ENCODE assay signal across 8 cellular contexts in genomic region chr1:116418091-116418830, GRCh38. TPM values are rescaled to one million over a fixed set of nuclear protein-coding genes. Genes with fewer than 3 reads are reported as not detected.
DNase-seq lines count a peak whose midpoint lies in the region; ATAC-seq, FAIRE-seq and TF ChIP-seq lines count a peak whose summit lies in the region.

No MANE protein-coding gene starts in this region.

- no peak for FAIRE-seq in frontal cortex (lab: Jason Lieb, UNC)

- H3K4me1 ChIP-seq in DND-41 (ENCODE audit: insufficient read depth, low read length) (peaks cover 31% of the 10 kb centered on the region), KMS-11 (ENCODE audit: low read depth, poor library complexity, severe bottlenecking) (peaks cover 35% of the 10 kb centered on the region), RWPE2 (ENCODE audit: insufficient read depth, poor library complexity, severe bottlenecking) (peaks cover 4% of the 10 kb centered on the region), neuronal stem cell (ENCODE audit: control insufficient read depth in 2 of 2, insufficient read depth in 1 of 2, low read depth in 1 of 2, low read length in 2 of 2) (peaks cover 5 to 7% of the 10 kb centered on the region in 2 donors), subcutaneous abdominal adipose tissue (ENCODE audit: control insufficient read depth in 5 of 5, insufficient read depth in 5 of 5, low read length in 5 of 5) (peaks cover 3 to 18% (median 17%) of the 10 kb centered on the region in 5 donors)

- peaks cover 7% of the 10 kb centered on the region for H3K27me3 ChIP-seq in DND-41 (ENCODE audit: insufficient read depth, low read length, poor library complexity)
- H3K27me3 ChIP-seq in KMS-11 (ENCODE audit: insufficient read depth, low read depth), result no peaks in the 10 kb centered on the region
- no peaks in the 10 kb centered on the region for H3K27me3 ChIP-seq in RWPE2 (ENCODE audit: insufficient read depth, poor library complexity, severe bottlenecking)
- H3K27me3 ChIP-seq in neuronal stem cell (ENCODE audit: control insufficient read depth in 3 of 3, insufficient read depth in 3 of 3, low read depth in 1 of 3, low read length in 3 of 3), result peaks cover 0 to 19% (median 0%) of the 10 kb centered on the region in 3 experiments
- H3K27me3 ChIP-seq in subcutaneous abdominal adipose tissue (ENCODE audit: control insufficient read depth in 5 of 5, insufficient read depth in 4 of 5, low read length in 5 of 5), result no peaks in the 10 kb centered on the region

- H3K18ac ChIP-seq in neuronal stem cell (ENCODE audit: low read length), result peak overlapping the region; percentile 89

- peak overlapping the region; percentile 37 for H2BK120ac ChIP-seq in neuronal stem cell (ENCODE audit: low read depth, low read length)

- H2AFZ ChIP-seq in DND-41 (ENCODE audit: low read depth, low read length) (peak overlapping the region; percentile 85), KMS-11 (ENCODE audit: low read depth) (peak overlapping the region; percentile 87), neuronal stem cell (ENCODE audit: low read length) (peak overlapping the region; percentile 94)

- peaks cover 1% of the 10 kb centered on the region for H3K79me1 ChIP-seq in neuronal stem cell (ENCODE audit: low read depth, low read length)

- peak overlapping the region; percentile 56 for H2BK5ac ChIP-seq in neuronal stem cell (ENCODE audit: low read length)

- H3K9ac ChIP-seq in DND-41 (ENCODE audit: low read depth, low read length) (peak overlapping the region; percentile 77), KMS-11 (peak overlapping the region; percentile 75; the same call in 1 of the 2 replicates), neuronal stem cell (ENCODE audit: low read depth, low read length, poor library complexity) (peak overlapping the region; percentile 93), subcutaneous abdominal adipose tissue (ENCODE audit: low read length in 5 of 5) (peak overlapping the region; percentile 70 to 96 (median 91))

- peak overlapping the region; percentile 38 for H2BK15ac ChIP-seq in neuronal stem cell (ENCODE audit: low read length)

- peaks cover 5% of the 10 kb centered on the region; the same call in 1 of the 2 replicates for H3K79me2 ChIP-seq in DND-41 (ENCODE audit: insufficient read depth, low read length)
- 0 out of 2 replicates have a peak, but pooled peaks cover 5% of the 10 kb centered on the region for H3K79me2 ChIP-seq in KMS-11 (ENCODE audit: insufficient read depth, low read depth)

- H3K23ac ChIP-seq in neuronal stem cell (ENCODE audit: low read depth, low read length, poor library complexity), result peak overlapping the region; percentile 51

- no peak overlapping the region for H4K8ac ChIP-seq in neuronal stem cell (ENCODE audit: low read depth, low read length)

- no CpG with 5 or more reads among the region's 48 CpGs for WGBS in neuronal stem cell (ENCODE audit: extremely low coverage in 2 of 2, insufficient read length in 2 of 2, insufficient replicate concordance in 1 of 2), 2 donors

- H4K20me1 ChIP-seq in DND-41 (ENCODE audit: insufficient read depth, low read length) (no peaks in the 10 kb centered on the region), KMS-11 (ENCODE audit: insufficient read depth) (no peaks in the 10 kb centered on the region)

- no peak overlapping the region for H2BK12ac ChIP-seq in neuronal stem cell (ENCODE audit: low read length)

- H3K4me3 ChIP-seq in DND-41 (ENCODE audit: low read depth in 1 of 2, low read length in 2 of 2) (peak overlapping the region; percentile 45 to 67), KMS-11 (IDR thresholded peaks at IDR 0.05; ENCODE audit: insufficient read depth, low read depth, low read length) (no peak overlapping the region), RWPE2 (ENCODE audit: severe bottlenecking) (peak overlapping the region; percentile 73), neuronal stem cell (ENCODE audit: low read length in 2 of 2) (peak overlapping the region; percentile 81 to 83), subcutaneous abdominal adipose tissue (ENCODE audit: low read depth in 1 of 5, low read length in 5 of 5) (peak overlapping the region; percentile 97 to 99 (median 98))

- TF ChIP-seq CTCF in DND-41 (IDR thresholded peaks at IDR 0.05; ENCODE audit: borderline replicate concordance, extremely low read depth, low read length, poor library complexity, severe bottlenecking), result no peak
- no peak for TF ChIP-seq CTCF in KMS-11 (conservative IDR thresholded peaks at IDR 0.05; ENCODE audit: low read depth, low read length)
- no peak for TF ChIP-seq CTCF in RWPE2 (IDR thresholded peaks at IDR 0.05; ENCODE audit: poor library complexity, severe bottlenecking)

- H3K9me3 ChIP-seq in DND-41 (ENCODE audit: insufficient read depth, low read length, severe bottlenecking) (no peaks in the 10 kb centered on the region), RWPE2 (ENCODE audit: severe bottlenecking) (no peaks in the 10 kb centered on the region), neuronal stem cell (replicated peaks in 1 of 2; ENCODE audit: control insufficient read depth in 2 of 2, insufficient read depth in 1 of 2, low read depth in 1 of 2, low read length in 2 of 2) (no peaks in the 10 kb centered on the region), subcutaneous abdominal adipose tissue (ENCODE audit: control insufficient read depth in 5 of 5, low read length in 5 of 5) (no peaks in the 10 kb centered on the region)

- ATAC-seq in DND-41 (ENCODE audit: insufficient read depth, low read depth) (peak; percentile 96), GM21723 (IDR thresholded peaks at IDR 0.05; ENCODE audit: unreplicated experiment) (peak; percentile 86), RWPE2 (ENCODE audit: low read depth) (peak; percentile 86)

- H3K14ac ChIP-seq in neuronal stem cell (ENCODE audit: low read length), result peak overlapping the region; percentile 78

- H2AK5ac ChIP-seq in neuronal stem cell (ENCODE audit: low read depth, low read length), result peak overlapping the region; percentile 56

- peak overlapping the region; percentile 56 for H3K4ac ChIP-seq in neuronal stem cell (ENCODE audit: low read length)

- H3K36me3 ChIP-seq in DND-41 (ENCODE audit: insufficient read depth, low read length) (no peaks in the 10 kb centered on the region), KMS-11 (ENCODE audit: insufficient read depth) (no peaks in the 10 kb centered on the region), RWPE2 (ENCODE audit: low read depth) (no peaks in the 10 kb centered on the region), neuronal stem cell (replicated peaks in 1 of 2; ENCODE audit: control insufficient read depth in 2 of 2, insufficient read depth in 2 of 2, low read length in 2 of 2) (no peaks in the 10 kb centered on the region), subcutaneous abdominal adipose tissue (ENCODE audit: control insufficient read depth in 5 of 5, insufficient read depth in 5 of 5, low read length in 5 of 5) (no peaks in the 10 kb centered on the region)

- DNase-seq in DND-41, result peak; percentile 91
- peak; percentile 76 for DNase-seq in RWPE2 (ENCODE audit: low spot score)
- peak; percentile 81 for DNase-seq in activated gamma-delta T cell (lab: John Stamatoyannopoulos, UW)
- peak; percentile 68 to 72 for DNase-seq in frontal cortex (ENCODE audit: low spot score in 2 of 2)
- peak; percentile 68 for DNase-seq in neuronal stem cell (ENCODE audit: low spot score)

- H4K91ac ChIP-seq in neuronal stem cell (ENCODE audit: low read depth, low read length, poor library complexity), result peak overlapping the region; percentile 26

- H3K4me2 ChIP-seq in DND-41 (ENCODE audit: insufficient read depth, low read length), result peak overlapping the region; percentile 78
- H3K4me2 ChIP-seq in KMS-11, result peak overlapping the region; percentile 48
- H3K4me2 ChIP-seq in neuronal stem cell (ENCODE audit: insufficient read depth, low read length, poor library complexity, severe bottlenecking), result peak overlapping the region; percentile 89

- H3K27ac ChIP-seq in DND-41 (ENCODE audit: low read length) (peak overlapping the region; percentile 72), KMS-11 (peak overlapping the region; percentile 30; the same call in 1 of the 2 replicates), RWPE2 (ENCODE audit: poor library complexity, severe bottlenecking) (peak overlapping the region; percentile 24), neuronal stem cell (replicated peaks; ENCODE audit: low read length) (no peak overlapping the region), subcutaneous abdominal adipose tissue (ENCODE audit: low read depth, low read length) (no peak overlapping the region)

RNA-seq across cellular contexts. Expression of gene ATP1A1, which starts 45.2 kb away (rescaled TPM):
- total RNA-seq in frontal cortex, result 79.9 TPM
- 90.7 TPM for polyA plus RNA-seq in neuronal stem cell (2013, experiment 1 of 2)
- 87.6 TPM for polyA plus RNA-seq in neuronal stem cell (2013, experiment 2 of 2)

Comparison
In these comparisons a context has a peak if more than half of its experiments do, and no peak if none do; other contexts are left out.
1. H3K27ac ChIP-seq: peak in DND-41 (single experiment), KMS-11 (single experiment) and RWPE2 (single experiment); none in neuronal stem cell (single experiment) and subcutaneous abdominal adipose tissue (single experiment).
2. Peak in every context shown above with its lines, with median percentiles within 50 percentile points of each other: ATAC-seq, DNase-seq, H2AFZ ChIP-seq, H3K4me2 ChIP-seq and H3K9ac ChIP-seq.